Comparison of ENCODE assay signal across 8 cellular contexts in the genomic region with DNA sequence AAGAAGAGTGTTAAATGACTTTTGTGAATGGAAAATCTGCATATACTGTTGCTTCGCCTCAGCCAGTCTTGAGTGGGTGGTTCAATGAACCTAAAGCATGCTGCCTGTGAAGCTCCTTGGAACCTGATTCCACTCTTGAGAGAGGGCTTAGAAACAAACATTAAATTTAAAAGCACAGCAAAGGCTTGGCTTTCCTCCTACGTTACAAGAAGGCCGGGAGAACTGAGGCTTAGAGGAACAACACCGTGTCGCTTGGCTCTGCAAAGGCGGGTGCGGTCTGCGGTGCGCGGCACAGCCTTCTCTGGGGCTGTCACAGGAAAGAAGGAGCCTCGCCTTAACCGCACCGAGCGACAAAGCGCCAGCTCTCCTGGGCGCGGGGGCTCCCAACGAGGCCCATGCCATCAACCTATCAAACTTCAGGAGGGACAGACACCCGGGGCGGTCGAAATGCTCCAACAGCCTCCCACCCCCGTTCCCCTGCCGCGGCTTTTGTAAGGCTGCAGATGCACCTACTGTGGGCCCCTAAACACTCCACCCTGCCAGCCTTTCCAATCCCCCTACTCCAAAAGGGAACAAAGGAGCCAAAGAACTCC. TPM values are rescaled to one million over a fixed set of nuclear protein-coding genes. Genes with fewer than 3 reads are reported as not detected.
DNase-seq lines count a peak whose midpoint lies in the region; ATAC-seq and TF ChIP-seq lines count a peak whose summit lies in the region.

No MANE protein-coding gene starts in this region.

- no peaks in the 10 kb centered on the region for H3K27me3 ChIP-seq in upper lobe of left lung

- peak overlapping the region; percentile 83 to 97 (median 91) for H3K4me3 ChIP-seq in upper lobe of left lung

- H3K27me3 Mint-ChIP-seq in activated naive CD4-positive, alpha-beta T cell treated with anti-CD3 and anti-CD28 coated beads for 36 hours (ENCODE audit: low read depth): no peaks in the 10 kb centered on the region

- no peaks in the 10 kb centered on the region for H3K36me3 Mint-ChIP-seq in activated naive CD4-positive, alpha-beta T cell treated with anti-CD3 and anti-CD28 coated beads for 36 hours (ENCODE audit: low read depth)

- H3K9me3 Mint-ChIP-seq in activated naive CD4-positive, alpha-beta T cell treated with anti-CD3 and anti-CD28 coated beads for 36 hours: no peaks in the 10 kb centered on the region

- H3K4me1 ChIP-seq in upper lobe of left lung: peaks cover 17 to 33% (median 22%) of the 10 kb centered on the region in 4 donors

- peaks cover 39% of the 10 kb centered on the region for H3K4me1 Mint-ChIP-seq in activated naive CD4-positive, alpha-beta T cell treated with anti-CD3 and anti-CD28 coated beads for 36 hours (ENCODE audit: low read depth)

- CTCF ChIA-PET in activated naive CD4-positive, alpha-beta T cell treated with anti-CD3 and anti-CD28 coated beads for 36 hours (lab: Charles Lee): interaction anchor here (0.6 kb wide), 2 partner anchors 14 to 403 kb away, joined by 3 to 5 read pairs; no protein-coding TSS in a partner anchor

- 0 to 1% methylated on average over 10 to 24 of the region's 24 CpGs for WGBS in upper lobe of left lung, 2 donors

- peak; percentile 50 for ATAC-seq in GM21529 (IDR thresholded peaks at IDR 0.05; ENCODE audit: unreplicated experiment)
- peak; percentile 58 for ATAC-seq in Right ventricle myocardium inferior
- peak; percentile 76 to 82 for ATAC-seq in upper lobe of left lung (ENCODE audit: low FRiP score in 2 of 2)

- DNase-seq in DMS53 (lab: John Stamatoyannopoulos, UW) (peak; percentile 71), HuH-7 (ENCODE audit: low spot score) (peak; percentile 28), SIG-M5 (lab: John Stamatoyannopoulos, UW) (peak; percentile 43), Right ventricle myocardium inferior (ENCODE audit: missing footprints) (peak; percentile 86), pons (ENCODE audit: low spot score) (peak; percentile 45), upper lobe of left lung (peak; percentile 79 to 91)
- DNase-seq in activated naive CD4-positive, alpha-beta T cell treated with anti-CD3 and anti-CD28 coated beads for 36 hours: peak; percentile 87

- TF ChIP-seq EP300 in upper lobe of left lung (IDR thresholded peaks at IDR 0.05): no peak

- TF ChIP-seq CTCF in upper lobe of left lung (IDR thresholded peaks at IDR 0.05): no peak

- H3K4me3 Mint-ChIP-seq in activated naive CD4-positive, alpha-beta T cell treated with anti-CD3 and anti-CD28 coated beads for 36 hours: peak overlapping the region; percentile 92

- TF ChIP-seq POLR2A in upper lobe of left lung (IDR thresholded peaks at IDR 0.05): peak in 1 of 4 donors; percentile 37

- H3K36me3 ChIP-seq in upper lobe of left lung: no peaks in the 10 kb centered on the region

- H3K9me3 ChIP-seq in upper lobe of left lung: no peaks in the 10 kb centered on the region

- peak overlapping the region; percentile 95 to 99 (median 97) for H3K27ac ChIP-seq in upper lobe of left lung

- intact Hi-C loops in activated naive CD4-positive, alpha-beta T cell treated with anti-CD3 and anti-CD28 coated beads for 36 hours (cut with micrococcal nuclease): loop anchor here (1.0 to 10.0 kb wide), 16 partner anchors 13 to 1224 kb away; a partner anchor contains a TSS
- intact Hi-C loops in Right ventricle myocardium inferior (cut with DNase I): loop anchor here (2.0 to 5.0 kb wide), 4 partner anchors 91 to 1046 kb away; a partner anchor contains a TSS

- peak overlapping the region; percentile 96 for H3K27ac Mint-ChIP-seq in activated naive CD4-positive, alpha-beta T cell treated with anti-CD3 and anti-CD28 coated beads for 36 hours

RNA-seq across cellular contexts. Expression of a gene that starts 0.8 kb away (rescaled TPM):
- 10 to 100 TPM; 56.8 to 63.7 TPM for total RNA-seq in activated naive CD4-positive, alpha-beta T cell treated with anti-CD3 and anti-CD28 coated beads for 36 hours
- total RNA-seq in Right ventricle myocardium inferior (33.1 TPM), upper lobe of left lung (100 to 1,000 TPM in 2 of 6 donors, 10 to 100 TPM in 4; 35.6 to 103 (median 73.3) TPM)

Comparison
In these comparisons a context has a peak if more than half of its experiments do, and no peak if none do; other contexts are left out.
1. Peak in every context shown above with its lines: DNase-seq, ATAC-seq, H3K4me3 ChIP-seq and H3K27ac ChIP-seq.
2. DNase-seq: peak in every context shown above with its lines; median percentile 87 in activated naive CD4-positive, alpha-beta T cell treated with anti-CD3 and anti-CD28 coated beads for 36 hours; 86 in Right ventricle myocardium inferior; 85 in upper lobe of left lung; 71 in DMS53; 45 in pons; 43 in SIG-M5; 28 in HuH-7.